Comparison of ENCODE assay signal across 1 cellular context in the genomic region with DNA sequence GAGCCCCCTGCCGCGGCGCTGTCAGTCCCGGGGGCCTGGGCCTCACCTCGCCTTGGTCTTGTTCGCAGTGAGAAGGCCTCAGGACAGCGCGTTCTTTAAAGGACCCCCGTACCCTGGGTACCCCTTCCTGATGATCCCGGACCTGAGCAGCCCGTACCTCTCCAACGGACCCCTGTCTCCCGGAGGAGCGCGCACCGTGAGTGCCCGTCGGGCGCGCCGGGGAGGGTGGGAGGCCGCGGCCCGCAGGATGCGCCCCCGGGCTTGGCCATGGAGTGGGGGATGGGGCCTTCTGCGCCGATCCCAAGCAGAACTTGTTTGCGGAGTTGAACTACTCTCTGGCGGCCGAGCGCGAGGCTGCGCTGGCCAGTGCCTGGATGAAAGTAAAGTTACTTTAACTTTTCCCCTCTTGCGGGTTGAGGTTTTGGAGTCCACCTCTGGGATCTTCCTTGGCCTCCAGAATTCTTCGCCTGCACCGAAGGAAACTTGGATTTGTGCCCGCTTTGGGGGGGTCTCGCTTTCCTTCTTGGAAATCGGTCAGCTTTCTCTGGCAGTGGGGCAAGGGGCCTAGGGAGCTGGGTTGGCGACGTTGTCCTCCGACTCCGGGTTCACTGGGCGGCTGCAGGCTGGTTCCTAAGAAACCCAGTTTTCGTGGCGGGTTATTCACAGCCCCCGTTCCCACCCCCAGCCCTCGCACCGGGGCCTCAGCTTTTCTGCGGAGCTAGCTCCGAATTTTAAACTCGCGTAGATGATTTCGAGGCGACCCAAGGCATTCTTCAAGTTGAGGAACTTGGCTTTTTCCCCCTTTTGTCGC.
TF ChIP-seq lines count a peak whose summit lies in the region.

No MANE protein-coding gene starts in this region.

TF ChIP-seq in A549, 52 proteins besides CTCF, POLR2A, EP300 and RAD21 (continued from another document):
- TF ChIP-seq HOXB13 (CRISPR knock-in tag; IDR thresholded peaks at IDR 0.05; ENCODE audit: low read depth): no peak
- no peak for TF ChIP-seq CHD4 (IDR thresholded peaks at IDR 0.05; ENCODE audit: borderline replicate concordance)
